8 cellular contexts compared by ENCODE assay signal in the genomic region with DNA sequence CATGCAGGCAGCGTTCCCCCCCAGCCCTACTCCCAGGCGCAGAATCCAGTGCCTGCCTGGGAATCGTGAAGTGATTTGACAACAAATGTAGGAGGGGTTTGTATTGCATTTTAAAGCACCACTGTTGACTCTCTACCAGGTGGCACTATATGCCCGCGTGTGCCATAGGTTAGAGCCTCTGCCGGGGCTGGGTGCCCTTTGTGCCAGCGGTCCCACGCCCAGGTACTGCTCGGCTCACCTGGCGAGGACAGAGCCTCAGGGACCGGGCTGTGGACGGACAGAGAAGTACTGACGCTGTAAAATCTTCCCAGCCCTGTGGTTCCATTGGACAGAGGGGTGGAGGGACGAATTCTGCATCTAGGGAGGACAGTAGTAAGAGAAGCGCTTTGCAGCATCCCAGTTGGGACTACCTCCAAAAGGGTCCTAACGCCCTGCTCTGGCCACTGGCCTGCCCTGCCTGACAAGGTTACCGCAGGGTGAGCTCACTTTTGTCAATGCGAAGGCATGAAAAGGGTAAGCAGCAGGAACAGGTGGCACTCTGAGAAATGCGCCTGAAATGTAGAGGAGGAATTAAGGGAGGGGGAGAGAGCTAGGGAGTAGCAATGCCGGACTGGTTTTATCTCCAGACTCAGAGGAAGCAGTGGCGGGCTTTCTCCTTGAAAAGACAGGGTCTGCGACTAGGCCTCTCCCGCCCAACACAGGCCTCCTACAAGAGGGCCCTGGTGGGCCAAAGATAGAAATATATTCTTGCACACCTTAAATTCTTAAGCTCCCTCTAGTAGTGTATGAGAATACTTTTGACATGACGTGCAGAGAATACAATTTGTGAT. TPM values are rescaled to one million over a fixed set of nuclear protein-coding genes. Genes with fewer than 3 reads are reported as not detected.
DNase-seq lines count a peak whose midpoint lies in the region; ATAC-seq and TF ChIP-seq lines count a peak whose summit lies in the region.

No MANE protein-coding gene starts in this region.

- H3K27me3 Mint-ChIP-seq in HFFc6 (ENCODE audit: insufficient read depth): no peaks in the 10 kb centered on the region; the same call in none of the 2 replicates

- H3K79me2 ChIP-seq in osteoblast (ENCODE audit: insufficient read depth, low read length): peaks cover 39% of the 10 kb centered on the region

- 70 to 78% methylated on average over 6 to 11 of the region's 24 CpGs for WGBS in esophagus squamous epithelium, 2 donors

- intact Hi-C loops in esophagus squamous epithelium (cut with DNase I): no loop called here

- H3K4me1 ChIP-seq in Peyer's patch (peaks cover 0 to 5% (median 1%) of the 10 kb centered on the region in 4 donors), esophagus squamous epithelium (peaks cover 3 to 29% (median 8%) of the 10 kb centered on the region in 3 donors), osteoblast (ENCODE audit: insufficient read depth, low read length) (peaks cover 18% of the 10 kb centered on the region)

- peak overlapping the region; percentile 96 for H3K4me2 ChIP-seq in osteoblast (ENCODE audit: insufficient read depth, low read length)

- H3K36me3 Mint-ChIP-seq in HFFc6 (ENCODE audit: low read depth): no peaks in the 10 kb centered on the region

- H3K4me3 Mint-ChIP-seq in HFFc6: peak overlapping the region; percentile 96

- no peaks in the 10 kb centered on the region for H3K36me3 ChIP-seq in Peyer's patch
- no peaks in the 10 kb centered on the region for H3K36me3 ChIP-seq in esophagus squamous epithelium
- no peaks in the 10 kb centered on the region for H3K36me3 ChIP-seq in osteoblast (ENCODE audit: insufficient read depth, low read length)

- no peaks in the 10 kb centered on the region for H3K9me3 Mint-ChIP-seq in HFFc6

- peak overlapping the region; percentile 60 for H2AFZ ChIP-seq in osteoblast (ENCODE audit: low read length)

- H3K27ac ChIP-seq in Peyer's patch (peak overlapping the region; percentile 64 to 89 (median 76)), esophagus squamous epithelium (peak overlapping the region; percentile 79 to 94 (median 88)), osteoblast (ENCODE audit: low read depth, low read length) (peak overlapping the region; percentile 4)

- no peak for TF ChIP-seq POLR2A in Peyer's patch (IDR thresholded peaks at IDR 0.05)
- no peak for TF ChIP-seq POLR2A in esophagus squamous epithelium (IDR thresholded peaks at IDR 0.05)

- DNase-seq in AG09309 (ENCODE audit: low read depth) (no peak), HFFc6 (no peak), Peyer's patch (peak in 1 of 3 donors; percentile 57), esophagus squamous epithelium (lab: John Stamatoyannopoulos, UW) (no peak), osteoblast (ENCODE audit: insufficient read length, low spot score, missing footprints) (peak; percentile 82), mucosa of gallbladder (ENCODE audit: low spot score) (no peak)

- peaks cover 39% of the 10 kb centered on the region for H3K4me1 Mint-ChIP-seq in HFFc6 (ENCODE audit: low read depth)

- ATAC-seq in HG02798 (IDR thresholded peaks at IDR 0.05; ENCODE audit: poor library complexity, unreplicated experiment) (no peak), HG03439 (IDR thresholded peaks at IDR 0.05; ENCODE audit: unreplicated experiment) (no peak)

- H3K27me3 ChIP-seq in Peyer's patch: no peaks in the 10 kb centered on the region
- H3K27me3 ChIP-seq in esophagus squamous epithelium: peaks cover 0 to 12% (median 0%) of the 10 kb centered on the region in 4 donors
- no peaks in the 10 kb centered on the region for H3K27me3 ChIP-seq in osteoblast (ENCODE audit: insufficient read depth, low read length)

- H4K20me1 ChIP-seq in osteoblast (ENCODE audit: insufficient read depth, low read length): peaks cover 23% of the 10 kb centered on the region

- H3K27ac Mint-ChIP-seq in HFFc6: peak overlapping the region; percentile 70

- H3K4me3 ChIP-seq in AG09309 (ENCODE audit: control insufficient read depth, low read depth, low read length): peak overlapping the region; percentile 74
- peak overlapping the region; percentile 37 to 68 (median 54) for H3K4me3 ChIP-seq in Peyer's patch
- H3K4me3 ChIP-seq in esophagus squamous epithelium: peak overlapping the region; percentile 65 to 74 (median 71)
- H3K4me3 ChIP-seq in osteoblast (ENCODE audit: insufficient read depth, low read length): peak overlapping the region; percentile 94

- H3K9me3 ChIP-seq in Peyer's patch (no peaks in the 10 kb centered on the region), esophagus squamous epithelium (no peaks in the 10 kb centered on the region), osteoblast (ENCODE audit: low read depth, low read length) (no peaks in the 10 kb centered on the region)

- TF ChIP-seq CTCF in AG09309 (IDR thresholded peaks at IDR 0.05; ENCODE audit: control insufficient read depth, insufficient read depth, low read depth, low read length, missing control alignments): peak; percentile 28
- TF ChIP-seq CTCF in HFFc6 (IDR thresholded peaks at IDR 0.05): no peak; the same call in 1 of the 2 replicates
- no peak for TF ChIP-seq CTCF in Peyer's patch (IDR thresholded peaks at IDR 0.05)
- TF ChIP-seq CTCF in esophagus squamous epithelium (IDR thresholded peaks at IDR 0.05): no peak
- TF ChIP-seq CTCF in osteoblast (IDR thresholded peaks at IDR 0.05; ENCODE audit: extremely low read depth, low read depth, low read length): peak; percentile 22

RNA-seq across cellular contexts. Expression of a gene that starts 0.9 kb away (rescaled TPM):
- 10 to 100 TPM; 34.9 to 43.6 (median 36.8) TPM for total RNA-seq in HFFc6 (2021; fragmentation: NEBNext Ultra II Directional; extraction: Animal tissue kit (Norgen Biotek cat#: 25700))
- total RNA-seq in Peyer's patch (10 to 100 TPM in 2 of 4 donors, 1 to 10 TPM in 2; 5.5 to 85.0 (median 11.5) TPM), esophagus squamous epithelium (10 to 100 TPM in 1 of 4 donors, 1 to 10 TPM in 1, under 1 TPM in 2; 0.30 to 12.8 (median 2.4) TPM), osteoblast (113 and 145 TPM in 2 replicates), mucosa of gallbladder (17.2 TPM)

Comparison
In these comparisons a context has a peak if more than half of its experiments do, and no peak if none do; other contexts are left out.
1. CTCF ChIP-seq: peak in AG09309 (single experiment) and osteoblast (single experiment); none in HFFc6 (single experiment), Peyer's patch (0 of 6) and esophagus squamous epithelium (0 of 6).
2. H3K27ac ChIP-seq: peak in every context shown above with its lines; median percentile 88 in esophagus squamous epithelium; 76 in Peyer's patch; 4 in osteoblast.
3. Peak in every context shown above with its lines, with median percentiles within 50 percentile points of each other: H3K4me3 ChIP-seq.